ENCODE assay signal across 29 cellular contexts in the genomic region with DNA sequence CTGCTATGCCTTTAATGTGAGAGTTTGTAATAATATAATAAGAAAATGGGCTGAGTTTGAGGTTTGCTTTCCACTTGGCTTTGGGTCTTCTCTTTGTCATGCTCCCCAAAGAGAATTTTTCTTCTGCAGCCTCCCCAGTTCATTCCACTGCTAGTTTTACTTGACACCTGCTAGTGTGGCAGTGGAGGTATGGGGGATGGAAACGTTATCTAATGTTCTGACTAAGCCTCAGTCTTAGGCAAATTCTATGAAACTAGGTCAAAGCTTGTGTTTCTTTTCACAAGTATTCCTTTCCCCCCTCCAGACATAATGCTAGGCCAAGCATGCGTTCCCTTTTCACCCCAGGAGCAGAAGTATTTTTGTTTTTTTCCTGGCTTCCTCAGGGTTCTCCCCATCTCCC.
"Had no signal": no experiment of that assay in that cellular context is flagged by ENCODE, and none has a peak within 500 bp of the region (broad histone marks: within the 10 kb centered on the region; RNA-seq: fewer than 3 reads in every experiment).

No MANE protein-coding gene starts in this region.

- H3K4me3 Mint-ChIP-seq: activated B cell treated with CpG ODN at 0.5 μM for 24 hours; activated CD8-positive, alpha-beta T cell treated with anti-CD3 and anti-CD28 coated beads for 36 hours; activated naive CD4-positive, alpha-beta T cell treated with anti-CD3 and anti-CD28 coated beads for 36 hours; activated naive CD4-positive, alpha-beta T cell treated with anti-CD3 and anti-CD28 coated beads, Interleukin-2, amount 50 U/mL, for 24 hours; activated naive CD8-positive, alpha-beta T cell treated with anti-CD3 and anti-CD28 coated beads for 36 hours; activated naive CD8-positive, alpha-beta T cell treated with anti-CD3 and anti-CD28 coated beads, Interleukin-2, amount 50 U/mL, for 24 hours; T-helper 17 cell; T-helper 2 cell treated with Interferon-gamma antibody and Interleukin-4, amounts not matched to agents 5 μg/mL and 100 μg/mL, for 36 hours had no signal

- H3K27ac Mint-ChIP-seq: activated B cell treated with CpG ODN at 0.5 μM for 24 hours; activated CD8-positive, alpha-beta T cell treated with anti-CD3 and anti-CD28 coated beads for 36 hours; activated naive CD4-positive, alpha-beta T cell treated with anti-CD3 and anti-CD28 coated beads for 36 hours; activated naive CD4-positive, alpha-beta T cell treated with anti-CD3 and anti-CD28 coated beads, Interleukin-2, amount 50 U/mL, for 24 hours; activated naive CD8-positive, alpha-beta T cell treated with anti-CD3 and anti-CD28 coated beads for 36 hours; activated naive CD8-positive, alpha-beta T cell treated with anti-CD3 and anti-CD28 coated beads, Interleukin-2, amount 50 U/mL, for 24 hours; T-helper 17 cell; T-helper 2 cell treated with Interferon-gamma antibody and Interleukin-4, amounts not matched to agents 5 μg/mL and 100 μg/mL, for 36 hours had no signal

- H3K27me3 ChIP-seq: body of pancreas, colonic mucosa had no signal

- H3K4me3 ChIP-seq: adrenal gland, body of pancreas, colonic mucosa, heart left ventricle had no signal

- H3K27me3 Mint-ChIP-seq: activated B cell treated with CpG ODN at 0.5 μM for 24 hours; activated CD8-positive, alpha-beta T cell treated with anti-CD3 and anti-CD28 coated beads for 36 hours; activated naive CD4-positive, alpha-beta T cell treated with anti-CD3 and anti-CD28 coated beads, Interleukin-2, amount 50 U/mL, for 24 hours; activated naive CD8-positive, alpha-beta T cell treated with anti-CD3 and anti-CD28 coated beads for 36 hours; activated naive CD8-positive, alpha-beta T cell treated with anti-CD3 and anti-CD28 coated beads, Interleukin-2, amount 50 U/mL, for 24 hours; T-helper 17 cell had no signal

- H3K36me3 Mint-ChIP-seq: activated naive CD4-positive, alpha-beta T cell treated with anti-CD3 and anti-CD28 coated beads, Interleukin-2, amount 50 U/mL, for 24 hours; activated naive CD8-positive, alpha-beta T cell treated with anti-CD3 and anti-CD28 coated beads for 36 hours had no signal

- H3K4me1 ChIP-seq: adrenal gland, colonic mucosa, heart left ventricle had no signal

- H3K36me3 ChIP-seq: adrenal gland, colonic mucosa, heart left ventricle, WERI-Rb-1 had no signal

- ATAC-seq: activated CD8-positive, alpha-beta T cell treated with anti-CD3 and anti-CD28 coated beads for 36 hours; activated naive CD8-positive, alpha-beta T cell treated with anti-CD3 and anti-CD28 coated beads, Interleukin-2, amount 50 U/mL, for 24 hours; body of pancreas; T-helper 17 cell had no signal

- H3K9me3 Mint-ChIP-seq: activated B cell treated with CpG ODN at 0.5 μM for 24 hours; activated CD8-positive, alpha-beta T cell treated with anti-CD3 and anti-CD28 coated beads for 36 hours; activated naive CD4-positive, alpha-beta T cell treated with anti-CD3 and anti-CD28 coated beads for 36 hours; activated naive CD4-positive, alpha-beta T cell treated with anti-CD3 and anti-CD28 coated beads, Interleukin-2, amount 50 U/mL, for 24 hours; activated naive CD8-positive, alpha-beta T cell treated with anti-CD3 and anti-CD28 coated beads for 36 hours; T-helper 2 cell treated with Interferon-gamma antibody and Interleukin-4, amounts not matched to agents 5 μg/mL and 100 μg/mL, for 36 hours had no signal

- H3K4me1 Mint-ChIP-seq: activated naive CD8-positive, alpha-beta T cell treated with anti-CD3 and anti-CD28 coated beads for 36 hours had no signal

- H3K9me3 ChIP-seq: adrenal gland, body of pancreas, colonic mucosa, heart left ventricle had no signal

- H3K27ac ChIP-seq: adrenal gland, body of pancreas, colonic mucosa, epithelial cell of prostate, WERI-Rb-1 had no signal

- DNase-seq: activated B cell treated with CpG ODN at 0.5 μM for 24 hours; activated CD4-positive, alpha-beta T cell treated with anti-CD3 and anti-CD28 coated beads for 48 hours; activated CD4-positive, alpha-beta T cell treated with anti-CD3 and anti-CD28 coated beads, Interleukin-2, amount 50 U/mL, for 1 hour; activated CD4-positive, alpha-beta T cell treated with anti-CD3 and anti-CD28 coated beads, Interleukin-2, amount 50 U/mL, for 48 hours; activated CD8-positive, alpha-beta memory T cell treated with anti-CD3 and anti-CD28 coated beads for 24 hours; activated CD8-positive, alpha-beta T cell treated with anti-CD3 and anti-CD28 coated beads for 36 hours; activated effector memory CD4-positive, alpha-beta T cell treated with Interleukin-2 at 50 U/mL for 16 hours; activated naive CD4-positive, alpha-beta T cell treated with anti-CD3 and anti-CD28 coated beads for 36 hours; activated naive CD8-positive, alpha-beta T cell treated with anti-CD3 and anti-CD28 coated beads for 36 hours; activated naive CD8-positive, alpha-beta T cell treated with anti-CD3 and anti-CD28 coated beads, Interleukin-2, amount 50 U/mL, for 24 hours; activated T-cell treated with anti-CD3 and anti-CD28 coated beads, Interleukin-2, amount 50 U/mL, for 48 hours; adrenal gland; amygdala; aorta; body of pancreas; central memory CD4-positive, alpha-beta T cell; cerebellar nuclear complex; colonic mucosa; effector CD8-positive, alpha-beta T cell; foreskin fibroblast; glutamatergic neuron; heart left ventricle; T-helper 1 cell; T-helper 17 cell; T1000; WERI-Rb-1 had no signal
